Comparison of ENCODE assay signal across 8 cellular contexts in genomic region chr2:118855451-118856279, GRCh38. TPM values are rescaled to one million over a fixed set of nuclear protein-coding genes. Genes with fewer than 3 reads are reported as not detected.
A peak's percentile ranks its signal among the peaks of the same experiment; 100 is the strongest.
DNase-seq lines count a peak whose midpoint lies in the region; ATAC-seq and TF ChIP-seq lines count a peak whose summit lies in the region.

No MANE protein-coding gene starts in this region.

- H3K4me1 ChIP-seq in cardiac muscle cell (ENCODE audit: low read depth), result peaks cover 10% of the 10 kb centered on the region

- H3K27me3 Mint-ChIP-seq in type B pancreatic cell, result peaks cover 100% of the 10 kb centered on the region

- H3K4me1 Mint-ChIP-seq in type B pancreatic cell (ENCODE audit: unreplicated experiment), result peaks cover 4% of the 10 kb centered on the region

- peak overlapping the region; percentile 23 for H3K4me3 ChIP-seq in cardiac muscle cell

- DNase-seq in DMS79 (lab: John Stamatoyannopoulos, UW) (peak; percentile 41), SK-MEL-5 (ENCODE audit: low read depth, low spot score) (peak; percentile 72), cardiac muscle cell (ENCODE audit: low read depth in 1 of 2, low spot score in 1 of 2) (peak; percentile 84 to 93), posterior vena cava (ENCODE audit: low spot score) (peak; percentile 94), type B pancreatic cell (ENCODE audit: extremely low spot score, unreplicated experiment) (peak; percentile 95)
- DNase-seq in activated naive CD4-positive, alpha-beta T cell treated with anti-CD3 and anti-CD28 coated beads, Interleukin-2, amount 50 U/mL, for 16 hours, result peak; percentile 85

- TF ChIP-seq CTCF in cardiac muscle cell (IDR thresholded peaks at IDR 0.05; ENCODE audit: low read depth, low read length) (peak; percentile 85), type B pancreatic cell (conservative IDR thresholded peaks at IDR 0.05) (peak; percentile 94)

- intact Hi-C loops in posterior vena cava (cut with DNase I), result loop anchor here (5.0 to 10.0 kb wide), 5 partner anchors 301 to 811 kb away; no protein-coding TSS in a partner anchor

- TF ChIP-seq RAD21 in Ishikawa (IDR thresholded peaks at IDR 0.05; ENCODE audit: low read depth), result peak; percentile 77

- peaks cover 100% of the 10 kb centered on the region for H3K27me3 ChIP-seq in cardiac muscle cell

- H3K9me3 ChIP-seq in cardiac muscle cell (ENCODE audit: low read depth), result no peaks in the 10 kb centered on the region

- no peak overlapping the region for H3K27ac ChIP-seq in cardiac muscle cell

- no peak overlapping the region for H3K27ac Mint-ChIP-seq in type B pancreatic cell

- no peak for TF ChIP-seq EP300 in Ishikawa (IDR thresholded peaks at IDR 0.05; ENCODE audit: borderline replicate concordance)

- no peaks in the 10 kb centered on the region for H3K9me3 Mint-ChIP-seq in type B pancreatic cell

- no peaks in the 10 kb centered on the region for H3K36me3 Mint-ChIP-seq in type B pancreatic cell

- in situ Hi-C loops in SK-MEL-5 (cut with HindIII; ENCODE audit: low pct_unique_long_range_greater_than_20kb, low sequenced_read_pairs), result no loop called here

- H3K36me3 ChIP-seq in cardiac muscle cell, result no peaks in the 10 kb centered on the region

- peak; percentile 82 for ATAC-seq in GM21576 (IDR thresholded peaks at IDR 0.05; ENCODE audit: unreplicated experiment)

- peak overlapping the region; percentile 68 for H3K4me3 Mint-ChIP-seq in type B pancreatic cell

TF ChIP-seq in Ishikawa, 13 proteins besides CTCF, POLR2A, EP300 and RAD21:
- TF ChIP-seq TAF1 (IDR thresholded peaks at IDR 0.05; ENCODE audit: low read depth) (no peak), FOXM1 (IDR thresholded peaks at IDR 0.05; ENCODE audit: borderline replicate concordance, low read depth) (no peak), REST (IDR thresholded peaks at IDR 0.05; ENCODE audit: low read depth) (no peak), YY1 (IDR thresholded peaks at IDR 0.05; ENCODE audit: low read depth) (no peak), NFIC (IDR thresholded peaks at IDR 0.05) (no peak), CREB1 (IDR thresholded peaks at IDR 0.05; ENCODE audit: low read depth) (no peak), USF1 (IDR thresholded peaks at IDR 0.05) (no peak), TCF12 (IDR thresholded peaks at IDR 0.05; ENCODE audit: low read depth) (no peak), CEBPB (IDR thresholded peaks at IDR 0.05) (no peak), TEAD4 (IDR thresholded peaks at IDR 0.05) (no peak), EGR1 (IDR thresholded peaks at IDR 0.05) (no peak), ZBTB7A (IDR thresholded peaks at IDR 0.05; ENCODE audit: low read depth) (no peak)
- TF ChIP-seq, protein P1, sequence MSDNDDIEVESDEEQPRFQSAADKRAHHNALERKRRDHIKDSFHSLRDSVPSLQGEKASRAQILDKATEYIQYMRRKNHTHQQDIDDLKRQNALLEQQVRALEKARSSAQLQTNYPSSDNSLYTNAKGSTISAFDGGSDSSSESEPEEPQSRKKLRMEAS (IDR thresholded peaks at IDR 0.05), result no peak

RNA-seq across cellular contexts. Expression of gene EN1, which starts 8.2 kb away (rescaled TPM):
- total RNA-seq in SK-MEL-5 (2014; rRNA removed; shearing (Covaris generic)), result 0.21 TPM in 1 of 2 replicates, not detected in the other
- polyA plus RNA-seq in SK-MEL-5 (2015; cell fraction: cytosol; rRNA removed), result 0.04 and 0.05 TPM in 2 replicates
- not detected in 2 replicates for polyA plus RNA-seq in SK-MEL-5 (2015; cell fraction: nucleus; rRNA removed)
- total RNA-seq in cardiac muscle cell, result not detected in 2 replicates
- polyA plus RNA-seq in cardiac muscle cell, result not detected in 2 replicates
- total RNA-seq in posterior vena cava, result 1 to 10 TPM; 2.4 to 4.0 TPM
- total RNA-seq in type B pancreatic cell (ENCODE audit: low replicate concordance), result 0.57 and 2.7 TPM in 2 replicates

Comparison
In these comparisons a context has a peak if more than half of its experiments do, and no peak if none do; other contexts are left out.
1. DNase-seq: peak in every context shown above with its lines; median percentile 95 in type B pancreatic cell; 94 in posterior vena cava; 88 in cardiac muscle cell; 85 in activated naive CD4-positive, alpha-beta T cell treated with anti-CD3 and anti-CD28 coated beads, Interleukin-2, amount 50 U/mL, for 16 hours; 72 in SK-MEL-5; 41 in DMS79.